ENCODE assay signal across 3 cellular contexts in genomic region chrX:50068893-50069292, GRCh38.
TF ChIP-seq lines count a peak whose summit lies in the region.

No MANE protein-coding gene starts in this region.

TF ChIP-seq in HEK293, 187 proteins besides CTCF, POLR2A, EP300 and RAD21 (continued from another document and continues in another):
- TF ChIP-seq ZNF362 (tag by site-specific recombination; IDR thresholded peaks at IDR 0.05) (no peak), BCL11A (tag by site-specific recombination; IDR thresholded peaks at IDR 0.05; ENCODE audit: low read depth) (no peak), ZNF513 (tag by site-specific recombination; IDR thresholded peaks at IDR 0.05) (no peak), HOXD13 (CRISPR knock-in tag; IDR thresholded peaks at IDR 0.05; ENCODE audit: borderline replicate concordance) (no peak), PATZ1 (tag by site-specific recombination; IDR thresholded peaks at IDR 0.05) (no peak), HIC1 (tag by site-specific recombination; IDR thresholded peaks at IDR 0.05) (no peak), ZSCAN16 (tag by site-specific recombination; IDR thresholded peaks at IDR 0.05) (no peak)

TF ChIP-seq in HepG2, 621 proteins besides CTCF, POLR2A, EP300 and RAD21 (continued from another document):
- no peak for TF ChIP-seq ZNF83 (CRISPR knock-in tag; IDR thresholded peaks at IDR 0.05; ENCODE audit: borderline replicate concordance)
- no peak for TF ChIP-seq TP53 (CRISPR knock-in tag; conservative IDR thresholded peaks at IDR 0.05)
- TF ChIP-seq JUND (CRISPR knock-in tag; IDR thresholded peaks at IDR 0.05): no peak
- no peak for TF ChIP-seq NR1H2 (CRISPR knock-in tag; IDR thresholded peaks at IDR 0.05; ENCODE audit: borderline replicate concordance, low read depth)
- TF ChIP-seq ELF1 (CRISPR knock-in tag; IDR thresholded peaks at IDR 0.05): no peak
- TF ChIP-seq POLR2AphosphoS5 (IDR thresholded peaks at IDR 0.05; ENCODE audit: low read depth, low read length): no peak
- TF ChIP-seq ZFP36 (IDR thresholded peaks at IDR 0.05; ENCODE audit: borderline replicate concordance, low read depth, low read length, partially characterized antibody): no peak
- no peak for TF ChIP-seq ZNF891 (CRISPR knock-in tag; IDR thresholded peaks at IDR 0.05)
- TF ChIP-seq ZNF235 (CRISPR knock-in tag; IDR thresholded peaks at IDR 0.05; ENCODE audit: borderline replicate concordance): no peak
- no peak for TF ChIP-seq KLF11 (CRISPR knock-in tag; IDR thresholded peaks at IDR 0.05)
- TF ChIP-seq ZFP37 (CRISPR knock-in tag; IDR thresholded peaks at IDR 0.05; ENCODE audit: borderline replicate concordance): no peak
- TF ChIP-seq TEAD3 (CRISPR knock-in tag; optimal IDR thresholded peaks at IDR 0.05; ENCODE audit: borderline replicate concordance): no peak
- TF ChIP-seq NFRKB (IDR thresholded peaks at IDR 0.05): no peak

TF ChIP-seq in neural cell, 6 proteins besides CTCF, POLR2A, EP300 and RAD21:
- TF ChIP-seq REST (IDR thresholded peaks at IDR 0.05; ENCODE audit: borderline replicate concordance): no peak
- TF ChIP-seq MXI1 (conservative IDR thresholded peaks at IDR 0.05; ENCODE audit: poor library complexity, severe bottlenecking): no peak
- TF ChIP-seq POLR2AphosphoS5 (IDR thresholded peaks at IDR 0.05): no peak
- TF ChIP-seq SMC3 (conservative IDR thresholded peaks at IDR 0.05; ENCODE audit: poor library complexity): no peak
- TF ChIP-seq EZH2 (IDR thresholded peaks at IDR 0.05; ENCODE audit: borderline replicate concordance, insufficient read depth, low read length, poor library complexity, severe bottlenecking): no peak
- TF ChIP-seq TAF1 (IDR thresholded peaks at IDR 0.05; ENCODE audit: low read depth): no peak
